1 cellular context compared by ENCODE assay signal in genomic region chr17:7466644-7467341, GRCh38.
TF ChIP-seq lines count a peak whose summit lies in the region.

No MANE protein-coding gene starts in this region.

TF ChIP-seq in K562, 482 proteins besides CTCF, POLR2A, EP300 and RAD21 (continued from another document):
- no peak for TF ChIP-seq ZNF318 (IDR thresholded peaks at IDR 0.05; ENCODE audit: borderline replicate concordance in 1 of 2, low read depth in 1 of 2)
- TF ChIP-seq ESRRA (IDR thresholded peaks at IDR 0.05; ENCODE audit: borderline replicate concordance, low read depth): peak; percentile 99
- no peak for TF ChIP-seq LCOR (CRISPR knock-in tag; IDR thresholded peaks at IDR 0.05)
- TF ChIP-seq POU5F1 (IDR thresholded peaks at IDR 0.05; ENCODE audit: borderline replicate concordance, low read depth, low read length, partially characterized antibody): no peak
- no peak for TF ChIP-seq TSHZ1 (CRISPR knock-in tag; IDR thresholded peaks at IDR 0.05)
- no peak for TF ChIP-seq NFIX (CRISPR knock-in tag; IDR thresholded peaks at IDR 0.05; ENCODE audit: low read depth)
- no peak for TF ChIP-seq ZNF764 (CRISPR knock-in tag; IDR thresholded peaks at IDR 0.05; ENCODE audit: low read depth)
- peak; percentile 71 for TF ChIP-seq HMBOX1 (IDR thresholded peaks at IDR 0.05)
- no peak for TF ChIP-seq ZBTB2 (IDR thresholded peaks at IDR 0.05)
- TF ChIP-seq TSC22D4 (tag; IDR thresholded peaks at IDR 0.05): no peak
- TF ChIP-seq KLF13 (tag; IDR thresholded peaks at IDR 0.05; ENCODE audit: borderline replicate concordance, low read depth): no peak
- TF ChIP-seq CBX8 (IDR thresholded peaks at IDR 0.05; ENCODE audit: borderline replicate concordance, extremely low read depth, low read depth, low read length, poor library complexity, severe bottlenecking): no peak
- TF ChIP-seq EHMT2 (IDR thresholded peaks at IDR 0.05): no peak
